Comparison of ENCODE assay signal across 8 cellular contexts in the genomic region with DNA sequence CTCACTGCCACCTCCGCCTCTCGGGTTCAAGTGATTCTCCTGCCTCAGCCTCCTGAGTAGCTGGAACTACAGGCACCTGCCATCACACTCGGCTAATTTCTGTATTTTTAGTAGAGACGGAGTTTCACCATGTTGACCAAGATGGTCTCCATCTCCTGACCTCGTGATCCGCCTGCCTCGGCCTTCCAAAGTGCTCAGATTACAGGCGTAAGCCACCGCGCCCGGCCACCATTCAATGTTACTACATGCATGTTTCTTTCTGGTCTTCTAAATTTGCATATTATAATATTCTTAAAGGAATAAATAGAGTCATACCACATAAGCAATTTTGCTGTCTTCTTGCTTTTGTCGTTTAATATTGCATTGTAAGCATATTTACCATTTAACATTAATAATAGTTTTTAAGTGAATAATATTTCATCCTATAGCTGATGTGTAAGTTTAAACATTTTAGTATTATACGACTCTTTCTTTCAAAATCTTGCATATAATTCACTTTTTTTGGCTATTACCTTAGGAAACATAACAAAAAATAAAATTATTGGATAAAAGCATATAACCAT.
"Had no signal": no experiment of that assay in that cellular context is flagged by ENCODE, and none has a peak within 500 bp of the region (broad histone marks: within the 10 kb centered on the region; RNA-seq: fewer than 3 reads in every experiment).

No MANE protein-coding gene starts in this region.

- FAIRE-seq: H1, H54 had no signal

- H3K4me3 ChIP-seq: GM23338 had no signal

- H2AFZ ChIP-seq: GM23338 had no signal

- H3K36me3 Mint-ChIP-seq: IgD-negative memory B cell had no signal

- ATAC-seq: GM23338 had no signal

- H3K9me3 Mint-ChIP-seq: GM23338, H9 had no signal

- H3K27me3 Mint-ChIP-seq: IgD-negative memory B cell had no signal

- H3K27ac ChIP-seq: HL-60 had no signal

- H3K4me2 ChIP-seq: GM23338 had no signal

- DNase-seq: H9, HCEC 1CT, KG1 had no signal

- H3K27ac Mint-ChIP-seq: GM23338, H9 had no signal

- H3K4me3 Mint-ChIP-seq: GM23338, H9, IgD-negative memory B cell had no signal

- H3K4me1 Mint-ChIP-seq: IgD-negative memory B cell had no signal
